Comparison of ENCODE assay signal across 8 cellular contexts in genomic region chr7:43583424-43584199, GRCh38. TPM values are rescaled to one million over a fixed set of nuclear protein-coding genes. Genes with fewer than 3 reads are reported as not detected.
DNase-seq lines count a peak whose midpoint lies in the region; ATAC-seq and TF ChIP-seq lines count a peak whose summit lies in the region.

No MANE protein-coding gene starts in this region.

- H3F3A ChIP-seq in PC-9 (ENCODE audit: insufficient read depth, low read depth): peaks cover 29% of the 10 kb centered on the region

- H3K27ac ChIP-seq in PC-9 (peak overlapping the region; percentile 78), foreskin keratinocyte (peak overlapping the region; percentile 56), subcutaneous abdominal adipose tissue (ENCODE audit: low read depth, low read length) (peak overlapping the region; percentile 91)

- peak in 13 of 14 donors; percentile 4 to 73 (median 53) for DNase-seq in C1 segment of cervical spinal cord (lab: John Stamatoyannopoulos, UW)
- DNase-seq in PC-9: peak in 1 of 2 experiments; percentile 73
- peak; percentile 59 for DNase-seq in activated T-helper 9 cell treated with anti-CD3 and anti-CD28 coated beads, Interleukin-2, amount 50 U/mL, for 16 hours (ENCODE audit: low read depth)
- peak in 1 of 2 donors; percentile 32 for DNase-seq in foreskin keratinocyte

- H3K36me3 ChIP-seq in PC-9 (ENCODE audit: low read depth): 0 out of 2 replicates have a peak, but pooled peaks cover 5% of the 10 kb centered on the region
- H3K36me3 ChIP-seq in neuron (ENCODE audit: insufficient read depth, low read length): no peaks in the 10 kb centered on the region
- H3K36me3 ChIP-seq in subcutaneous abdominal adipose tissue (ENCODE audit: control insufficient read depth in 5 of 5, insufficient read depth in 5 of 5, low read length in 5 of 5): no peaks in the 10 kb centered on the region

- intact Hi-C loops in PC-9 (cut with micrococcal nuclease; ENCODE audit: unreplicated experiment): loop anchor here (2.0 to 5.0 kb wide), 2 partner anchors 145 to 359 kb away; partner anchors contain the start of gene COA1

- no peaks in the 10 kb centered on the region for H3K9me2 ChIP-seq in PC-9 (ENCODE audit: insufficient read depth)

- H3K4me1 ChIP-seq in PC-9 (replicated peaks; ENCODE audit: insufficient read depth): peaks cover 46% of the 10 kb centered on the region
- peaks cover 18% of the 10 kb centered on the region for H3K4me1 ChIP-seq in foreskin keratinocyte
- H3K4me1 ChIP-seq in neuron (ENCODE audit: insufficient read depth, low read length): peaks cover 7% of the 10 kb centered on the region
- peaks cover 0 to 27% (median 24%) of the 10 kb centered on the region in 5 donors for H3K4me1 ChIP-seq in subcutaneous abdominal adipose tissue (ENCODE audit: control insufficient read depth in 5 of 5, insufficient read depth in 5 of 5, low read length in 5 of 5)

- H3K27me3 ChIP-seq in PC-9 (ENCODE audit: insufficient read depth, low read depth) (no peaks in the 10 kb centered on the region), foreskin keratinocyte (no peaks in the 10 kb centered on the region), neuron (ENCODE audit: insufficient read depth, low read length) (no peaks in the 10 kb centered on the region), subcutaneous abdominal adipose tissue (ENCODE audit: control insufficient read depth in 5 of 5, insufficient read depth in 4 of 5, low read length in 5 of 5) (peaks cover 0 to 3% (median 0%) of the 10 kb centered on the region in 5 donors)

- no peaks in the 10 kb centered on the region for H3K9me3 ChIP-seq in PC-9 (ENCODE audit: insufficient read depth, low read depth)
- no peaks in the 10 kb centered on the region for H3K9me3 ChIP-seq in neuron (ENCODE audit: low read length)
- H3K9me3 ChIP-seq in subcutaneous abdominal adipose tissue (ENCODE audit: control insufficient read depth in 5 of 5, low read length in 5 of 5): peaks cover 0 to 5% (median 0%) of the 10 kb centered on the region in 5 donors

- H4K20me1 ChIP-seq in PC-9 (ENCODE audit: insufficient read depth): peaks cover 26% of the 10 kb centered on the region

- no TSS peak for BruUV-seq in PC-9 (replicated peaks; lab: Mats Ljungman, UMichigan)

- CTCF ChIA-PET in PC-9 (lab: Charles Lee): interaction anchor here (0.5 to 1.9 kb wide), 21 partner anchors 11 to 652 kb away, joined by 3 to 97 read pairs (median 7); partner anchors contain the start of genes MRPL32 and PSMA2

- H3K4me3 ChIP-seq in PC-9: peak overlapping the region; percentile 93
- peak overlapping the region; percentile 65 for H3K4me3 ChIP-seq in neuron (ENCODE audit: low read length)
- peak overlapping the region; percentile 83 to 97 (median 93) for H3K4me3 ChIP-seq in subcutaneous abdominal adipose tissue (ENCODE audit: low read depth in 1 of 5, low read length in 5 of 5)

- H3K79me2 ChIP-seq in PC-9 (ENCODE audit: low read depth): peaks cover 56% of the 10 kb centered on the region

- H3K9ac ChIP-seq in subcutaneous abdominal adipose tissue (ENCODE audit: low read length in 5 of 5): peak overlapping the region; percentile 88 to 96 (median 93)

- peak overlapping the region; percentile 89 for H3K4me2 ChIP-seq in PC-9

- ATAC-seq in GM19043 (IDR thresholded peaks at IDR 0.05; ENCODE audit: low read depth, unreplicated experiment) (peak; percentile 20), HG03432 (IDR thresholded peaks at IDR 0.05; ENCODE audit: unreplicated experiment) (peak; percentile 19), foreskin keratinocyte (peak; percentile 7)

- POLR2A ChIA-PET in PC-9 (lab: Charles Lee; ENCODE audit: unreplicated experiment): interaction anchor here (0.5 to 1.2 kb wide), 7 partner anchors 177 to 1658 kb away, joined by 3 to 4 read pairs (median 3); no protein-coding TSS in a partner anchor

- H2AFZ ChIP-seq in PC-9: peak overlapping the region; percentile 46; the same call in 1 of the 2 replicates
- peak overlapping the region; percentile 59 for H2AFZ ChIP-seq in neuron (ENCODE audit: low read depth, low read length)

- TF ChIP-seq CTCF in PC-9 (conservative IDR thresholded peaks at IDR 0.05) (no peak; the same call in none of the 2 replicates), foreskin keratinocyte (conservative IDR thresholded peaks at IDR 0.05) (peak; percentile 18)

RNA-seq across cellular contexts. Expression of gene STK17A, which starts 0.7 kb away (rescaled TPM):
- total RNA-seq in PC-9 (2021): 15.8 and 18.8 TPM in 2 replicates
- 55.2 and 74.0 TPM in 2 replicates for total RNA-seq in foreskin keratinocyte
- polyA plus RNA-seq in foreskin keratinocyte: 45.9 and 52.1 TPM in 2 replicates
